In genomic region chrX:129961180-129962083, GRCh38 we compare ENCODE assay signal across 8 cellular contexts.
DNase-seq lines count a peak whose midpoint lies in the region; ATAC-seq and FAIRE-seq lines count a peak whose summit lies in the region.

No MANE protein-coding gene starts in this region.

- DNase-seq in EH (ENCODE audit: low read depth) (peak; percentile 54), OCI-M1 (lab: John Stamatoyannopoulos, UW) (peak; percentile 89), HTR-8/SVneo (ENCODE audit: insufficient read length, low spot score) (no peak)
- DNase-seq in activated T-helper 1 cell treated with anti-CD3 and anti-CD28 coated beads, Interleukin-2, amount 50 U/mL, for 16 hours (ENCODE audit: low read depth in 1 of 2, low spot score in 1 of 2), result peak; percentile 37 to 52
- DNase-seq in stimulated activated CD4-positive, alpha-beta T cell treated with anti-CD3 and anti-CD28 coated beads, Interleukin-2, amount 100 ng/mL, for 24 hours, result peak; percentile 72 to 73

- peak overlapping the region; percentile 75 for H3K4me3 ChIP-seq in iPS-15b (ENCODE audit: low read depth, low read length)

- no peak for FAIRE-seq in HTR-8/SVneo (lab: Jason Lieb, UNC)

- ATAC-seq in GM19467 (IDR thresholded peaks at IDR 0.05; ENCODE audit: unreplicated experiment) (peak; percentile 77), HG03469 (IDR thresholded peaks at IDR 0.05; ENCODE audit: unreplicated experiment) (peak; percentile 87)

- H3K36me3 ChIP-seq in iPS-15b (ENCODE audit: control insufficient read depth, insufficient read depth, low read length), result no peaks in the 10 kb centered on the region

- H3K27me3 ChIP-seq in iPS-15b (ENCODE audit: control insufficient read depth, insufficient read depth, low read length), result peaks cover 80% of the 10 kb centered on the region

- H3K9me3 ChIP-seq in iPS-15b (ENCODE audit: control insufficient read depth, insufficient read depth, low read length), result no peaks in the 10 kb centered on the region

- peak overlapping the region; percentile 47 for H3K9ac ChIP-seq in iPS-15b (ENCODE audit: low read depth, low read length)

- peaks cover 15% of the 10 kb centered on the region for H3K4me1 ChIP-seq in iPS-15b (ENCODE audit: control insufficient read depth, insufficient read depth, low read length)
